ENCODE assay signal across 1 cellular context in the genomic region with DNA sequence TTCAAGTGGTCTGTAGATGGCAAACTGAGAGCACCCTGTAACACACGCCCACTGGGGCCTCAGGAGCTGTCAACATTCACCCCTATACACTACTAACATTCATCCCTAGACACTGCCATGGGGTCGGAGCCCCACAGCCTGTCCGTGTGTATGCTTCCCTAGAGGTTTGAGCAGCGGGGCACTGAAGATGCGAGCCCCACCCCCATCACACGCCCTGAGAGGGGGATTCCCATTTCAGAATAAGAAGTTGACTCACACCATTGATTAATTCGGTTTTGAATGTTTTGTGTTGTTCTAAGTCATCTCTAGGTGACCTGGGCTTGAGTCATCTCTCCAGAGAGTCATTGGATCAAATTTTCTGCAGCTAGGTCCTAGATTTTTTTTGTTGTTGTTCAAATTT.
TF ChIP-seq lines count a peak whose summit lies in the region.

No MANE protein-coding gene starts in this region.

TF ChIP-seq in GM12878, 131 proteins besides CTCF, POLR2A, EP300 and RAD21 (continued from another document):
- TF ChIP-seq, protein P1, sequence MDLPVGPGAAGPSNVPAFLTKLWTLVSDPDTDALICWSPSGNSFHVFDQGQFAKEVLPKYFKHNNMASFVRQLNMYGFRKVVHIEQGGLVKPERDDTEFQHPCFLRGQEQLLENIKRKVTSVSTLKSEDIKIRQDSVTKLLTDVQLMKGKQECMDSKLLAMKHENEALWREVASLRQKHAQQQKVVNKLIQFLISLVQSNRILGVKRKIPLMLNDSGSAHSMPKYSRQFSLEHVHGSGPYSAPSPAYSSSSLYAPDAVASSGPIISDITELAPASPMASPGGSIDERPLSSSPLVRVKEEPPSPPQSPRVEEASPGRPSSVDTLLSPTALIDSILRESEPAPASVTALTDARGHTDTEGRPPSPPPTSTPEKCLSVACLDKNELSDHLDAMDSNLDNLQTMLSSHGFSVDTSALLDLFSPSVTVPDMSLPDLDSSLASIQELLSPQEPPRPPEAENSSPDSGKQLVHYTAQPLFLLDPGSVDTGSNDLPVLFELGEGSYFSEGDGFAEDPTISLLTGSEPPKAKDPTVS (IDR thresholded peaks at IDR 0.05; ENCODE audit: low read depth, low read length): no peak
- 0 out of 2 replicates have a peak, but pooled peaks have one; percentile 21 for TF ChIP-seq BMI1 (IDR thresholded peaks at IDR 0.05; ENCODE audit: borderline replicate concordance)
- TF ChIP-seq BCL11A (IDR thresholded peaks at IDR 0.05; ENCODE audit: low read depth, low read length): peak; percentile 72
- peak; percentile 51 for TF ChIP-seq RELA (IDR thresholded peaks at IDR 0.05; ENCODE audit: borderline replicate concordance, partially characterized antibody)
- 0 out of 2 replicates have a peak, but pooled peaks have one; percentile 50 for TF ChIP-seq MTA2 (IDR thresholded peaks at IDR 0.05; ENCODE audit: low read depth)
